ENCODE assay signal across 1 cellular context in genomic region chr16:70061671-70062218, GRCh38.
TF ChIP-seq lines count a peak whose summit lies in the region.
"Not testable (repeated sequence)": the region's sequence is repeated elsewhere in the genome, so short reads cannot be mapped to it uniquely, and the experiment has no call there.

No MANE protein-coding gene starts in this region.

TF ChIP-seq in HepG2, 621 proteins besides CTCF, POLR2A, EP300 and RAD21:
- TF ChIP-seq ZNF549 (CRISPR knock-in tag; IDR thresholded peaks at IDR 0.05) = 0 out of 2 replicates have a peak, but pooled peaks have one; percentile 42
- TF ChIP-seq SOX6 (IDR thresholded peaks at IDR 0.05); SOX13 (IDR thresholded peaks at IDR 0.05); NR2F6 (CRISPR knock-in tag; IDR thresholded peaks at IDR 0.05): not testable (repeated sequence)
- peak; percentile 28; the same call in 1 of the 2 replicates for TF ChIP-seq SOX6 (CRISPR knock-in tag; IDR thresholded peaks at IDR 0.05)
- 0 out of 2 replicates have a peak, but pooled peaks have one; percentile 42 for TF ChIP-seq ZNF7 (CRISPR knock-in tag; IDR thresholded peaks at IDR 0.05)
- peak; percentile 63 for TF ChIP-seq PATZ1 (CRISPR knock-in tag; IDR thresholded peaks at IDR 0.05)
- peak; percentile 24; the same call in 1 of the 2 replicates for TF ChIP-seq KDM2A (CRISPR knock-in tag; IDR thresholded peaks at IDR 0.05; ENCODE audit: borderline replicate concordance, low read depth)
- TF ChIP-seq SOX5 (CRISPR knock-in tag; IDR thresholded peaks at IDR 0.05; ENCODE audit: borderline replicate concordance) = peak; percentile 10; the same call in 1 of the 2 replicates
- peak; percentile 19; the same call in 1 of the 2 replicates for TF ChIP-seq YEATS4 (CRISPR knock-in tag; IDR thresholded peaks at IDR 0.05; ENCODE audit: borderline replicate concordance)
- TF ChIP-seq SOX13 (CRISPR knock-in tag; conservative IDR thresholded peaks at IDR 0.05 in 1 of 2, IDR thresholded peaks at IDR 0.05 in 1 of 2) = peak in 1 of 2 experiments; percentile 51; a peak in 1 of 4 replicates
- TF ChIP-seq SALL1 (CRISPR knock-in tag; IDR thresholded peaks at IDR 0.05) = peak; percentile 36; the same call in 1 of the 2 replicates
- TF ChIP-seq NR2F6 (IDR thresholded peaks at IDR 0.05) = peak; percentile 30; the same call in 1 of the 2 replicates
- TF ChIP-seq HNF4A (CRISPR knock-in tag; IDR thresholded peaks at IDR 0.05) = peak; percentile 43
- peak; percentile 88 for TF ChIP-seq SRF (IDR thresholded peaks at IDR 0.05; ENCODE audit: low read depth, low read length)
- TF ChIP-seq ZBTB7B (CRISPR knock-in tag; IDR thresholded peaks at IDR 0.05) = 0 out of 2 replicates have a peak, but pooled peaks have one; percentile 20
- 0 out of 2 replicates have a peak, but pooled peaks have one; percentile 12 for TF ChIP-seq ARID5B (CRISPR knock-in tag; IDR thresholded peaks at IDR 0.05)
- peak; percentile 44; the same call in 1 of the 2 replicates for TF ChIP-seq KLF12 (CRISPR knock-in tag; IDR thresholded peaks at IDR 0.05; ENCODE audit: borderline replicate concordance)
- 0 out of 2 replicates have a peak, but pooled peaks have one; percentile 9 for TF ChIP-seq ZMYM4 (CRISPR knock-in tag; IDR thresholded peaks at IDR 0.05)
- TF ChIP-seq STAG1 (CRISPR knock-in tag; IDR thresholded peaks at IDR 0.05) = 0 out of 2 replicates have a peak, but pooled peaks have one; percentile 11
- 0 out of 2 replicates have a peak, but pooled peaks have one; percentile 26 for TF ChIP-seq ZNF772 (CRISPR knock-in tag; IDR thresholded peaks at IDR 0.05)
- TF ChIP-seq MAFK (conservative IDR thresholded peaks at IDR 0.05 in 1 of 2, IDR thresholded peaks at IDR 0.05 in 1 of 2; ENCODE audit: low read length in 2 of 2) = 0 out of 4 replicates have a peak, but pooled peaks of 1 of the 2 experiments have one; percentile 23
